ENCODE assay signal across 17 cellular contexts in genomic region chr1:192546596-192547199, GRCh38. TPM values are rescaled to one million over a fixed set of nuclear protein-coding genes. Genes with fewer than 3 reads are reported as not detected.
DNase-seq lines count a peak whose midpoint lies in the region.
"Had no signal": no experiment of that assay in that cellular context is flagged by ENCODE, and none has a peak within 500 bp of the region (broad histone marks: within the 10 kb centered on the region; RNA-seq: fewer than 3 reads in every experiment).

No MANE protein-coding gene starts in this region.

- DNase-seq in activated naive CD8-positive, alpha-beta T cell treated with anti-CD3 and anti-CD28 coated beads for 36 hours: no peak
- DNase-seq in T-helper 2 cell treated with Interferon-gamma antibody and Interleukin-4, amounts not matched to agents 5 μg/mL and 100 μg/mL, for 36 hours (ENCODE audit: low spot score): no peak
- peak; percentile 50 for DNase-seq in fibroblast of gingiva (ENCODE audit: low read depth)
- DNase-seq in GM03348 (ENCODE audit: low spot score): no peak
- DNase-seq in AG20443 (ENCODE audit: low spot score): no peak
- DNase-seq in NCI-H748 treated with DMSO at 0.1 percent for 48 hours (lab: John Stamatoyannopoulos, UW): no peak
- DNase-seq: activated CD4-positive, alpha-beta T cell treated with anti-CD3 and anti-CD28 coated beads, Interleukin-2, amount 50 U/mL, for 1 hour; activated effector memory CD4-positive, alpha-beta T cell treated with Interleukin-2 at 50 U/mL for 16 hours; aorta; gastrocnemius medialis; left ventricle myocardium inferior; MM.1S; NCI-H1694; pancreas; Right ventricle myocardium superior had no signal

- no peaks in the 10 kb centered on the region for H3K27me3 Mint-ChIP-seq in activated naive CD8-positive, alpha-beta T cell
- H3K27me3 Mint-ChIP-seq in activated naive CD8-positive, alpha-beta T cell treated with anti-CD3 and anti-CD28 coated beads for 36 hours: no peaks in the 10 kb centered on the region
- no peaks in the 10 kb centered on the region for H3K27me3 Mint-ChIP-seq in T-helper 2 cell treated with Interferon-gamma antibody and Interleukin-4, amounts not matched to agents 5 μg/mL and 100 μg/mL, for 36 hours (ENCODE audit: low read depth)
- peaks cover 7% of the 10 kb centered on the region for H3K27me3 Mint-ChIP-seq in stimulated activated naive CD8-positive, alpha-beta T cell treated with anti-CD3 and anti-CD28 coated beads, Interleukin-15, Interleukin-2, amounts not matched to agents 100 ng/mL and 50 ng/mL, for 24 hours

- no peaks in the 10 kb centered on the region for H3K36me3 Mint-ChIP-seq in activated naive CD8-positive, alpha-beta T cell
- H3K36me3 Mint-ChIP-seq in activated naive CD8-positive, alpha-beta T cell treated with anti-CD3 and anti-CD28 coated beads for 36 hours: no peaks in the 10 kb centered on the region
- peaks cover 2% of the 10 kb centered on the region for H3K36me3 Mint-ChIP-seq in T-helper 2 cell treated with Interferon-gamma antibody and Interleukin-4, amounts not matched to agents 5 μg/mL and 100 μg/mL, for 36 hours (ENCODE audit: low read depth)
- no peaks in the 10 kb centered on the region for H3K36me3 Mint-ChIP-seq in stimulated activated naive CD8-positive, alpha-beta T cell treated with anti-CD3 and anti-CD28 coated beads, Interleukin-15, Interleukin-2, amounts not matched to agents 100 ng/mL and 50 ng/mL, for 24 hours (ENCODE audit: low read depth)

- H3K27ac Mint-ChIP-seq in activated naive CD8-positive, alpha-beta T cell: peak overlapping the region; percentile 78
- no peak overlapping the region for H3K27ac Mint-ChIP-seq in activated naive CD8-positive, alpha-beta T cell treated with anti-CD3 and anti-CD28 coated beads for 36 hours
- H3K27ac Mint-ChIP-seq in T-helper 2 cell treated with Interferon-gamma antibody and Interleukin-4, amounts not matched to agents 5 μg/mL and 100 μg/mL, for 36 hours: peak overlapping the region; percentile 80
- H3K27ac Mint-ChIP-seq in stimulated activated naive CD8-positive, alpha-beta T cell treated with anti-CD3 and anti-CD28 coated beads, Interleukin-15, Interleukin-2, amounts not matched to agents 100 ng/mL and 50 ng/mL, for 24 hours: peak overlapping the region; percentile 85

- peaks cover 27% of the 10 kb centered on the region for H3K4me1 Mint-ChIP-seq in activated naive CD8-positive, alpha-beta T cell (ENCODE audit: low read depth)
- peaks cover 40% of the 10 kb centered on the region for H3K4me1 Mint-ChIP-seq in activated naive CD8-positive, alpha-beta T cell treated with anti-CD3 and anti-CD28 coated beads for 36 hours
- peaks cover 59% of the 10 kb centered on the region for H3K4me1 Mint-ChIP-seq in T-helper 2 cell treated with Interferon-gamma antibody and Interleukin-4, amounts not matched to agents 5 μg/mL and 100 μg/mL, for 36 hours (ENCODE audit: low read depth)
- peaks cover 60% of the 10 kb centered on the region for H3K4me1 Mint-ChIP-seq in stimulated activated naive CD8-positive, alpha-beta T cell treated with anti-CD3 and anti-CD28 coated beads, Interleukin-15, Interleukin-2, amounts not matched to agents 100 ng/mL and 50 ng/mL, for 24 hours (ENCODE audit: low read depth)

- H3K9me3 Mint-ChIP-seq in activated naive CD8-positive, alpha-beta T cell (ENCODE audit: low read depth): no peaks in the 10 kb centered on the region
- H3K9me3 Mint-ChIP-seq in activated naive CD8-positive, alpha-beta T cell treated with anti-CD3 and anti-CD28 coated beads for 36 hours: no peaks in the 10 kb centered on the region
- no peaks in the 10 kb centered on the region for H3K9me3 Mint-ChIP-seq in T-helper 2 cell treated with Interferon-gamma antibody and Interleukin-4, amounts not matched to agents 5 μg/mL and 100 μg/mL, for 36 hours
- no peaks in the 10 kb centered on the region for H3K9me3 Mint-ChIP-seq in stimulated activated naive CD8-positive, alpha-beta T cell treated with anti-CD3 and anti-CD28 coated beads, Interleukin-15, Interleukin-2, amounts not matched to agents 100 ng/mL and 50 ng/mL, for 24 hours

- peak overlapping the region; percentile 46 for H3K4me3 Mint-ChIP-seq in activated naive CD8-positive, alpha-beta T cell
- H3K4me3 Mint-ChIP-seq in activated naive CD8-positive, alpha-beta T cell treated with anti-CD3 and anti-CD28 coated beads for 36 hours: no peak overlapping the region
- peak overlapping the region; percentile 62 for H3K4me3 Mint-ChIP-seq in T-helper 2 cell treated with Interferon-gamma antibody and Interleukin-4, amounts not matched to agents 5 μg/mL and 100 μg/mL, for 36 hours
- H3K4me3 Mint-ChIP-seq in stimulated activated naive CD8-positive, alpha-beta T cell treated with anti-CD3 and anti-CD28 coated beads, Interleukin-15, Interleukin-2, amounts not matched to agents 100 ng/mL and 50 ng/mL, for 24 hours: peak overlapping the region; percentile 32

RNA-seq across cellular contexts. Expression of gene RGS1, which starts 28.9 kb away (rescaled TPM):
- 1 to 10 TPM; 8.4 to 9.4 TPM for total RNA-seq in activated naive CD8-positive, alpha-beta T cell treated with anti-CD3 and anti-CD28 coated beads for 36 hours
